In genomic region chr3:136811701-136812100, GRCh38 we compare ENCODE assay signal across 21 cellular contexts.
"Had no signal": no experiment of that assay in that cellular context is flagged by ENCODE, and none has a peak within 500 bp of the region (broad histone marks: within the 10 kb centered on the region; RNA-seq: fewer than 3 reads in every experiment).

No MANE protein-coding gene starts in this region.

- H3K79me2 ChIP-seq: hepatocyte had no signal

- DNase-seq: colonic mucosa; cortex of kidney; effector CD8-positive, alpha-beta T cell; effector memory CD8-positive, alpha-beta T cell; foreskin keratinocyte; heart left ventricle; hypothalamus; immature natural killer cell; left cardiac atrium; left lung; left ventricle myocardium superior; lower lobe of right lung; mesenchymal stem cell; mucosa of descending colon; naive B cell had no signal

- H2AFZ ChIP-seq: hepatocyte had no signal

- H3K27ac ChIP-seq: colonic mucosa, esophagus muscularis mucosa, foreskin keratinocyte, gastroesophageal sphincter, heart left ventricle, hepatocyte, left lung, lower lobe of right lung had no signal

- H3K4me2 ChIP-seq: hepatocyte had no signal

- H3K9me3 ChIP-seq: colonic mucosa, esophagus muscularis mucosa, gastroesophageal sphincter, mucosa of descending colon had no signal

- FAIRE-seq: endothelial cell of umbilical vein, frontal cortex, keratinocyte had no signal

- H3K36me3 ChIP-seq: colonic mucosa, esophagus muscularis mucosa, gastroesophageal sphincter, heart left ventricle, left lung, lower lobe of right lung had no signal

- H3K27me3 ChIP-seq: colonic mucosa, esophagus muscularis mucosa, foreskin keratinocyte, gastroesophageal sphincter, heart left ventricle, hepatocyte had no signal

- H3K4me1 ChIP-seq: colonic mucosa, esophagus muscularis mucosa, foreskin keratinocyte, gastroesophageal sphincter, heart left ventricle, left lung, lower lobe of right lung had no signal

- H3K4me3 ChIP-seq: colonic mucosa, esophagus muscularis mucosa, gastroesophageal sphincter, heart left ventricle, hepatocyte, left lung, lower lobe of right lung, mucosa of descending colon had no signal
